8 cellular contexts compared by ENCODE assay signal in genomic region chr14:29927596-29928341, GRCh38. TPM values are rescaled to one million over a fixed set of nuclear protein-coding genes. Genes with fewer than 3 reads are reported as not detected.
DNase-seq lines count a peak whose midpoint lies in the region; ATAC-seq and TF ChIP-seq lines count a peak whose summit lies in the region.

PRKD1 (minus strand) TSS chr14:29927847.

- H3K27me3 Mint-ChIP-seq in CD4-positive, alpha-beta memory T cell, result peaks cover 18 to 20% of the 10 kb centered on the region in 2 donors
- H3K27me3 Mint-ChIP-seq in WTC11 (ENCODE audit: low read depth), result peaks cover 62% of the 10 kb centered on the region
- H3K27me3 Mint-ChIP-seq in naive thymus-derived CD8-positive, alpha-beta T cell, result peaks cover 33 to 64% (median 46%) of the 10 kb centered on the region in 5 donors

- POLR2A ChIA-PET in CD4-positive, alpha-beta memory T cell (lab: Charles Lee; ENCODE audit: partially characterized antibody), result no interaction called here
- POLR2A ChIA-PET in WTC11 (lab: Charles Lee), result no interaction called here
- POLR2A ChIA-PET in naive thymus-derived CD8-positive, alpha-beta T cell (lab: Charles Lee), result no interaction called here

- no peak within 1 kb of the TSS for H3K4me3 ChIP-seq in CD4-positive, alpha-beta memory T cell (ENCODE audit: low read length in 2 of 2)
- H3K4me3 ChIP-seq in HUES48 (ENCODE audit: low read depth, low read length), result peak within 1 kb of the TSS; percentile 85

- no peaks in the 10 kb centered on the region for H3K9me3 ChIP-seq in CD4-positive, alpha-beta memory T cell (ENCODE audit: control insufficient read depth in 1 of 2, low read length in 2 of 2)
- no peaks in the 10 kb centered on the region for H3K9me3 ChIP-seq in HUES48 (ENCODE audit: control insufficient read depth, insufficient read depth, low read length)

- peak within 1 kb of the TSS; percentile 51 for H3K9ac ChIP-seq in HUES48 (ENCODE audit: low read depth, low read length)

- CTCF ChIA-PET in CD4-positive, alpha-beta memory T cell (lab: Charles Lee; ENCODE audit: partially characterized antibody), result no interaction called here
- CTCF ChIA-PET in WTC11 (lab: Charles Lee), result interaction anchor here (0.6 to 1.6 kb wide), 7 partner anchors 13 to 260 kb away, joined by 3 to 5 read pairs (median 3); no protein-coding TSS in a partner anchor

- H3K36me3 ChIP-seq in CD4-positive, alpha-beta memory T cell (ENCODE audit: insufficient read depth, low read length), result no peaks in the 10 kb centered on the region
- no peaks in the 10 kb centered on the region for H3K36me3 ChIP-seq in HUES48 (ENCODE audit: control insufficient read depth, insufficient read depth, low read length)

- TF ChIP-seq CTCF in WTC11 (IDR thresholded peaks at IDR 0.05) (no peak), foreskin keratinocyte (conservative IDR thresholded peaks at IDR 0.05) (no peak)

- no peak for DNase-seq in CD4-positive, alpha-beta memory T cell
- DNase-seq in WTC11 (ENCODE audit: low spot score) (peak; percentile 70), foreskin keratinocyte (peak in 1 of 2 donors; percentile 8)
- no peak for DNase-seq in naive thymus-derived CD8-positive, alpha-beta T cell
- DNase-seq in stimulated activated CD4-positive, alpha-beta T cell treated with anti-CD3 and anti-CD28 coated beads, Interleukin-4, amount 100 ng/mL, for 1 hour, result no peak

- H3K9me3 Mint-ChIP-seq in CD4-positive, alpha-beta memory T cell, result peaks cover 0 to 17% (median 5%) of the 10 kb centered on the region in 8 donors
- no peaks in the 10 kb centered on the region for H3K9me3 Mint-ChIP-seq in WTC11
- H3K9me3 Mint-ChIP-seq in naive thymus-derived CD8-positive, alpha-beta T cell, result peaks cover 0 to 15% (median 4%) of the 10 kb centered on the region in 9 donors

- no peak within 1 kb of the TSS for H3K27ac ChIP-seq in CD4-positive, alpha-beta memory T cell (ENCODE audit: low read depth, low read length)
- H3K27ac ChIP-seq in HUES48 (ENCODE audit: low read depth, low read length), result peak within 1 kb of the TSS; percentile 47
- H3K27ac ChIP-seq in foreskin keratinocyte, result no peak within 1 kb of the TSS

- H3K36me3 Mint-ChIP-seq in CD4-positive, alpha-beta memory T cell, result no peaks in the 10 kb centered on the region
- H3K36me3 Mint-ChIP-seq in WTC11, result no peaks in the 10 kb centered on the region
- peaks cover 2 to 5% (median 3%) of the 10 kb centered on the region in 3 donors for H3K36me3 Mint-ChIP-seq in naive thymus-derived CD8-positive, alpha-beta T cell

- ATAC-seq in GM19324 (IDR thresholded peaks at IDR 0.05; ENCODE audit: low FRiP score, unreplicated experiment) (peak; percentile 50), WTC11 (peak; percentile 67), foreskin keratinocyte (peak; percentile 72), GM18520 (IDR thresholded peaks at IDR 0.05; ENCODE audit: unreplicated experiment) (no peak)
- no peak for ATAC-seq in naive thymus-derived CD8-positive, alpha-beta T cell

- H3K4me1 ChIP-seq in CD4-positive, alpha-beta memory T cell (ENCODE audit: insufficient read depth, low read length), result no peaks in the 10 kb centered on the region
- H3K4me1 ChIP-seq in HUES48 (ENCODE audit: control insufficient read depth, insufficient read depth, low read length), result peaks cover 32% of the 10 kb centered on the region
- peaks cover 3% of the 10 kb centered on the region for H3K4me1 ChIP-seq in foreskin keratinocyte

- peaks cover 5 to 7% (median 7%) of the 10 kb centered on the region in 4 donors for H3K4me1 Mint-ChIP-seq in CD4-positive, alpha-beta memory T cell
- H3K4me1 Mint-ChIP-seq in WTC11, result peaks cover 29% of the 10 kb centered on the region
- H3K4me1 Mint-ChIP-seq in naive thymus-derived CD8-positive, alpha-beta T cell, result peaks cover 5 to 10% (median 9%) of the 10 kb centered on the region in 4 donors

- no peak within 1 kb of the TSS for H3K27ac Mint-ChIP-seq in CD4-positive, alpha-beta memory T cell
- peak within 1 kb of the TSS; percentile 35; the same call in 1 of the 2 replicates for H3K27ac Mint-ChIP-seq in WTC11
- H3K27ac Mint-ChIP-seq in naive thymus-derived CD8-positive, alpha-beta T cell, result no peak within 1 kb of the TSS

- intact Hi-C loops in CD4-positive, alpha-beta memory T cell (cut with micrococcal nuclease), result no loop called here

- H3K27me3 ChIP-seq in CD4-positive, alpha-beta memory T cell (ENCODE audit: insufficient read depth, low read length), result no peaks in the 10 kb centered on the region
- H3K27me3 ChIP-seq in HUES48 (ENCODE audit: control insufficient read depth, insufficient read depth, low read length), result peaks cover 52% of the 10 kb centered on the region
- H3K27me3 ChIP-seq in foreskin keratinocyte, result peaks cover 27% of the 10 kb centered on the region

- H3K4me3 Mint-ChIP-seq in CD4-positive, alpha-beta memory T cell, result peak within 1 kb of the TSS in 7 of 8 donors; percentile 43 to 79 (median 66)
- H3K4me3 Mint-ChIP-seq in WTC11, result peak within 1 kb of the TSS; percentile 88
- peak within 1 kb of the TSS; percentile 58 to 89 (median 67) for H3K4me3 Mint-ChIP-seq in naive thymus-derived CD8-positive, alpha-beta T cell

TF ChIP-seq in WTC11, 78 proteins besides CTCF, POLR2A, EP300 and RAD21 (continues in another document):
- TF ChIP-seq FOXK1 (CRISPR knock-in tag; IDR thresholded peaks at IDR 0.05), result 0 out of 2 replicates have a peak, but pooled peaks have one; percentile 15
- no peak for TF ChIP-seq ERG (CRISPR knock-in tag; IDR thresholded peaks at IDR 0.05)
- TF ChIP-seq SMAD3 (CRISPR knock-in tag; IDR thresholded peaks at IDR 0.05; ENCODE audit: borderline replicate concordance), result no peak
- peak; percentile 50; the same call in 1 of the 2 replicates for TF ChIP-seq SP1 (CRISPR knock-in tag; conservative IDR thresholded peaks at IDR 0.05)
- TF ChIP-seq JUN (CRISPR knock-in tag; IDR thresholded peaks at IDR 0.05), result no peak
- TF ChIP-seq PRDM15 (CRISPR knock-in tag; IDR thresholded peaks at IDR 0.05), result peak; percentile 50
- no peak for TF ChIP-seq TCF7 (CRISPR knock-in tag; IDR thresholded peaks at IDR 0.05; ENCODE audit: low read depth)
- TF ChIP-seq ZNF263 (CRISPR knock-in tag; IDR thresholded peaks at IDR 0.05; ENCODE audit: low read depth), result peak; percentile 86; the same call in 1 of the 2 replicates
- TF ChIP-seq SOX15 (CRISPR knock-in tag; IDR thresholded peaks at IDR 0.05), result no peak
- no peak for TF ChIP-seq ELF4 (CRISPR knock-in tag; IDR thresholded peaks at IDR 0.05; ENCODE audit: low read depth)
- TF ChIP-seq NR3C1 (CRISPR knock-in tag; conservative IDR thresholded peaks at IDR 0.05; ENCODE audit: low read depth), result no peak
- TF ChIP-seq ZNF317 (CRISPR knock-in tag; IDR thresholded peaks at IDR 0.05; ENCODE audit: borderline replicate concordance, low read depth), result no peak
- TF ChIP-seq FOXP1 (CRISPR knock-in tag; IDR thresholded peaks at IDR 0.05; ENCODE audit: borderline replicate concordance), result no peak
- no peak for TF ChIP-seq RELA (CRISPR knock-in tag; IDR thresholded peaks at IDR 0.05; ENCODE audit: borderline replicate concordance)
- no peak for TF ChIP-seq HMGA2 (CRISPR knock-in tag; IDR thresholded peaks at IDR 0.05)
- no peak for TF ChIP-seq ZNF671 (CRISPR knock-in tag; IDR thresholded peaks at IDR 0.05)
- TF ChIP-seq NR1H2 (CRISPR knock-in tag; IDR thresholded peaks at IDR 0.05), result no peak
- no peak for TF ChIP-seq TEAD4 (CRISPR knock-in tag; IDR thresholded peaks at IDR 0.05)
- TF ChIP-seq ZNF416 (CRISPR knock-in tag; IDR thresholded peaks at IDR 0.05), result no peak
- no peak for TF ChIP-seq IRF2 (CRISPR knock-in tag; IDR thresholded peaks at IDR 0.05; ENCODE audit: borderline replicate concordance, low read depth)

RNA-seq across cellular contexts. Expression of gene PRKD1, which starts in this region (rescaled TPM):
- total RNA-seq in CD4-positive, alpha-beta memory T cell, result not detected
- not detected for polyA plus RNA-seq in CD4-positive, alpha-beta memory T cell
- total RNA-seq in WTC11 (2021) (5.8 to 7.6 TPM (median 6.1 TPM) in 3 replicates), foreskin keratinocyte (0.27 and 0.60 TPM in 2 replicates)
- polyA plus RNA-seq in foreskin keratinocyte, result 0.13 and 0.23 TPM in 2 replicates
- total RNA-seq in naive thymus-derived CD8-positive, alpha-beta T cell, result not detected
- polyA plus RNA-seq in naive thymus-derived CD8-positive, alpha-beta T cell, result not detected

Comparison
In these comparisons a context has a peak if more than half of its experiments do, and no peak if none do; other contexts are left out.
1. Peak in ATAC-seq in foreskin keratinocyte; RNA of the gene not detected or under 1 TPM.
2. ATAC-seq: peak in GM19324 (single experiment) and WTC11 (single experiment); none in naive thymus-derived CD8-positive, alpha-beta T cell (0 of 2) and GM18520 (single experiment).
3. Peak in every context shown above with its lines, with median percentiles within 50 percentile points of each other: H3K4me3 Mint-ChIP-seq.